In the genomic region with DNA sequence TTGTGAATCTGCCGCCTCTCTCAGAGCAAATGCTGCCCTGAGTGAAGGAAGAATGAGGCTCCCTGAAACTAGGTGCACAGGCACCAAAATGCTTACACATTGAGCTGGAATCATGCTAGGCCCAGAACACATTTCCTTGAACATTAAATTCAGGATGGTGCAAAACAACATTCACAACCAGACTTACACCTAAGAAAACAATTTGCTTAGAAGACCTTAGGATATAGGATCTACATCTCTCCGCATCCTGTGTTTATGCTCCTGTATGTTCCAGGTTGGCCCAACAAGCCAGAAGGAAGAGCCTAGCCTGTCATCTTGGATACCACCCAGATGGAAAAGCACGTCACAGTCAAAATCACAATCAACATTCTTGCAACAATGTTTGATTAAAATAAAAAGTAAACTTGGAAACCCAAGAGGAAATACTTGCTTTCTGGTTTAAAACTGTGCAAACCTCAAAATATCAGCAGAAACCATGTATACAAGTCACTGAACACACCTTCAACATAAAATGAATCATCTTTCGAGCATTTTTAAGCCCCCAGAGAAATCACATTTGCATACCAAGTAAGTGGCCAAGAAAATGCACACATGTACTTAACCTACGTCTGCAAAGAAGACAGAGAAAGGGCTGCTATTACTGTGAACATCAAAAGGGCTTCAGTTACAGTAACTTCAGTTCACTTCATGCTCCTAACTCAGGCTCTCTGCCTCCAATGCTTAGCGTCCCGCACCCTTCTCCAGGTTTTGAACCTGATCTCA, we compare ENCODE assay signal across 8 cellular contexts. TPM values are rescaled to one million over a fixed set of nuclear protein-coding genes. Genes with fewer than 3 reads are reported as not detected.
DNase-seq lines count a peak whose midpoint lies in the region; ATAC-seq, FAIRE-seq and TF ChIP-seq lines count a peak whose summit lies in the region.

No MANE protein-coding gene starts in this region.

- no peaks in the 10 kb centered on the region for H3K36me3 ChIP-seq in iPS-15b (ENCODE audit: control insufficient read depth, insufficient read depth, low read length)

- H3K9me3 Mint-ChIP-seq in WTC11: no peaks in the 10 kb centered on the region
- H3K9me3 Mint-ChIP-seq in stimulated activated naive CD8-positive, alpha-beta T cell treated with anti-CD3 and anti-CD28 coated beads, Interleukin-15, amount 100 ng/mL, for 72 hours: no peaks in the 10 kb centered on the region

- TF ChIP-seq CTCF in AG10803 (conservative IDR thresholded peaks at IDR 0.05; ENCODE audit: low read length) (no peak), WTC11 (IDR thresholded peaks at IDR 0.05) (no peak)

- peaks cover 32% of the 10 kb centered on the region for H3K27me3 Mint-ChIP-seq in WTC11 (ENCODE audit: low read depth)
- H3K27me3 Mint-ChIP-seq in stimulated activated naive CD8-positive, alpha-beta T cell treated with anti-CD3 and anti-CD28 coated beads, Interleukin-15, amount 100 ng/mL, for 72 hours: peaks cover 91% of the 10 kb centered on the region

- H3K27ac Mint-ChIP-seq in WTC11: no peak overlapping the region
- H3K27ac Mint-ChIP-seq in stimulated activated naive CD8-positive, alpha-beta T cell treated with anti-CD3 and anti-CD28 coated beads, Interleukin-15, amount 100 ng/mL, for 72 hours: peak overlapping the region in 1 of 2 donors; percentile 27

- CTCF ChIA-PET in WTC11 (lab: Charles Lee): interaction anchor here (1.9 to 3.8 kb wide), 5 partner anchors 8 to 427 kb away, joined by 9 to 22 read pairs (median 15); no protein-coding TSS in a partner anchor

- no peaks in the 10 kb centered on the region for H3K9me3 ChIP-seq in iPS-15b (ENCODE audit: control insufficient read depth, insufficient read depth, low read length)

- H3K4me3 ChIP-seq in AG10803 (ENCODE audit: low read length) (peak overlapping the region; percentile 93), iPS-15b (ENCODE audit: low read depth, low read length) (peak overlapping the region; percentile 90)

- POLR2A ChIA-PET in WTC11 (lab: Charles Lee): interaction anchor here (1.2 kb wide), 1 partner anchor 14 kb away, joined by 3 read pairs; no protein-coding TSS in a partner anchor

- ATAC-seq in GM18520 (IDR thresholded peaks at IDR 0.05; ENCODE audit: unreplicated experiment) (peak; percentile 35), HG03095 (IDR thresholded peaks at IDR 0.05; ENCODE audit: unreplicated experiment) (peak; percentile 44), WTC11 (no peak)
- ATAC-seq in stimulated activated naive CD8-positive, alpha-beta T cell treated with anti-CD3 and anti-CD28 coated beads, Interleukin-15, amount 100 ng/mL, for 72 hours: peak; percentile 42

- DNase-seq in AG10803 (ENCODE audit: low read depth) (peak; percentile 34), WTC11 (ENCODE audit: low spot score) (no peak), frontal cortex (ENCODE audit: low spot score in 2 of 2) (no peak), SHP77 treated with DMSO at 0.1 percent for 48 hours (lab: John Stamatoyannopoulos, UW) (no peak)
- no peak for DNase-seq in stimulated activated naive CD8-positive, alpha-beta T cell treated with anti-CD3 and anti-CD28 coated beads, Interleukin-15, amount 100 ng/mL, for 72 hours

- peaks cover 9% of the 10 kb centered on the region for H3K4me1 ChIP-seq in iPS-15b (ENCODE audit: control insufficient read depth, insufficient read depth, low read length)

- H3K9ac ChIP-seq in iPS-15b (ENCODE audit: low read depth, low read length): no peak overlapping the region

- no peak for FAIRE-seq in frontal cortex (lab: Jason Lieb, UNC)

- H3K27me3 ChIP-seq in iPS-15b (ENCODE audit: control insufficient read depth, insufficient read depth, low read length): peaks cover 43% of the 10 kb centered on the region

- peak overlapping the region; percentile 87 for H3K4me3 Mint-ChIP-seq in WTC11
- H3K4me3 Mint-ChIP-seq in stimulated activated naive CD8-positive, alpha-beta T cell treated with anti-CD3 and anti-CD28 coated beads, Interleukin-15, amount 100 ng/mL, for 72 hours: peak overlapping the region; percentile 90 to 97

- peaks cover 18% of the 10 kb centered on the region for H3K36me3 Mint-ChIP-seq in WTC11

- peaks cover 38% of the 10 kb centered on the region for H3K4me1 Mint-ChIP-seq in WTC11
- peaks cover 47% of the 10 kb centered on the region for H3K4me1 Mint-ChIP-seq in stimulated activated naive CD8-positive, alpha-beta T cell treated with anti-CD3 and anti-CD28 coated beads, Interleukin-15, amount 100 ng/mL, for 72 hours

TF ChIP-seq in WTC11, 78 proteins besides CTCF, POLR2A, EP300 and RAD21:
- TF ChIP-seq SP1 (CRISPR knock-in tag; conservative IDR thresholded peaks at IDR 0.05) (no peak), IRF2 (CRISPR knock-in tag; IDR thresholded peaks at IDR 0.05; ENCODE audit: borderline replicate concordance, low read depth) (no peak)
- TF ChIP-seq, protein P1, sequence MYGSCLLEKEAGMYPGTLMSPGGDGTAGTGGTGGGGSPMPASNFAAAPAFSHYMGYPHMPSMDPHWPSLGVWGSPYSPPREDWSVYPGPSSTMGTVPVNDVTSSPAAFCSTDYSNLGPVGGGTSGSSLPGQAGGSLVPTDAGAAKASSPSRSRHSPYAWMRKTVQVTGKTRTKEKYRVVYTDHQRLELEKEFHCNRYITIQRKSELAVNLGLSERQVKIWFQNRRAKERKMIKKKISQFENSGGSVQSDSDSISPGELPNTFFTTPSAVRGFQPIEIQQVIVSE (CRISPR knock-in tag; IDR thresholded peaks at IDR 0.05; ENCODE audit: borderline replicate concordance): 0 out of 2 replicates have a peak, but pooled peaks have one; percentile 26

RNA-seq across cellular contexts. Expression of a gene that starts 1.6 kb away (rescaled TPM):
- total RNA-seq in WTC11 (2021): 10.7 to 18.3 TPM (median 11.4 TPM) in 3 replicates
- 1,653 TPM for total RNA-seq in frontal cortex

RNA-seq across cellular contexts. Expression of a gene that starts 46.1 kb away (rescaled TPM):
- total RNA-seq in WTC11 (2021) (60.9 to 67.3 TPM (median 63.8 TPM) in 3 replicates), frontal cortex (29.8 TPM)

Comparison
In these comparisons a context has a peak if more than half of its experiments do, and no peak if none do; other contexts are left out.
1. RNA of a gene that starts 1.6 kb away (total RNA-seq): 1,653 TPM in frontal cortex (single experiment); 10.7 to 18.3 TPM in WTC11; every median in the first group is over 10 times any median in the second.